Comparison of ENCODE assay signal across 1 cellular context in genomic region chr4:6847134-6847533, GRCh38.
TF ChIP-seq lines count a peak whose summit lies in the region.

No MANE protein-coding gene starts in this region.

TF ChIP-seq in H1, 55 proteins besides CTCF, POLR2A, EP300 and RAD21 (continued from another document):
- TF ChIP-seq CHD7 (IDR thresholded peaks at IDR 0.05; ENCODE audit: insufficient replicate concordance, low read length) (no peak), KDM1A (IDR thresholded peaks at IDR 0.05; ENCODE audit: borderline replicate concordance, low read length) (no peak)
